Comparison of ENCODE assay signal across 11 cellular contexts in the genomic region with DNA sequence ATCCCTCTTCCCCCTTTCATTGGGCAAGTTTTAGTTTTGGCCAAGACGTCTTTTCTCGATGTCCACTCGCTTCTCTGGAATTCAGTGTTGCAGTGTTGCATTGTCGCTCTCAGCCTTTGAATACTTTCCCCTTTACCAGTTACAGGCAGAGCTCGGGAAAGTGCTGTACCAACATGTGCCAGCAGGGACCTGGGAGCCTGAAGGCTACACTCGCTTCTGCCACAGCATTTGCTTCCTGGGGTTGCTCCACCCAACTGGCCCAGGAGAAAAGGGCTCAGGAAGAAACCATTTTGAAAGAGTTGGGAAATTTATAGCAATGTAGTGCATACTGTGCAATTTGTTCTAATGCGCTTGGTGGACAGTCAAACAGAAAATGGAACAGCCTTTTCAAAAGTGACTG.
DNase-seq lines count a peak whose midpoint lies in the region; ATAC-seq and TF ChIP-seq lines count a peak whose summit lies in the region.
"Had no signal": no experiment of that assay in that cellular context is flagged by ENCODE, and none has a peak within 500 bp of the region (broad histone marks: within the 10 kb centered on the region; RNA-seq: fewer than 3 reads in every experiment).

No MANE protein-coding gene starts in this region.

- ATAC-seq in DND-41 (ENCODE audit: insufficient read depth, low read depth) (no peak), HG03139 (IDR thresholded peaks at IDR 0.05; ENCODE audit: unreplicated experiment) (no peak), esophagus mucosa (no peak)
- ATAC-seq: left colon had no signal

- H4K20me1 ChIP-seq in DND-41 (ENCODE audit: insufficient read depth, low read length): no peaks in the 10 kb centered on the region

- DNase-seq in DND-41: peak; percentile 8
- peak; percentile 42 for DNase-seq in HEK293T (ENCODE audit: extremely low spot score)
- DNase-seq in RPMI7951 (ENCODE audit: low read depth): peak; percentile 24
- peak; percentile 82 for DNase-seq in islet precursor cell
- DNase-seq in spleen: no peak
- DNase-seq: aorta, erythroblast, left colon had no signal

- H3K4me2 ChIP-seq in DND-41 (ENCODE audit: insufficient read depth, low read length): no peak overlapping the region

- no peaks in the 10 kb centered on the region for H3K79me2 ChIP-seq in DND-41 (ENCODE audit: insufficient read depth, low read length)

- H3K4me1 ChIP-seq in DND-41 (ENCODE audit: insufficient read depth, low read length) (no peaks in the 10 kb centered on the region), spleen (no peaks in the 10 kb centered on the region)

- H3K4me3 ChIP-seq in DND-41 (ENCODE audit: low read depth in 1 of 2, low read length in 2 of 2): no peak overlapping the region
- H3K4me3 ChIP-seq in spleen: no peak overlapping the region

- H3K27ac ChIP-seq in DND-41 (ENCODE audit: low read length) (no peak overlapping the region), spleen (no peak overlapping the region)
- H3K27ac ChIP-seq: RWPE1 had no signal

- 61 to 76% (median 66%) methylated on average over 7 of the region's 7 CpGs for WGBS in spleen, 5 donors

- H3K27me3 ChIP-seq in DND-41 (ENCODE audit: insufficient read depth, low read length, poor library complexity) (peaks cover 3% of the 10 kb centered on the region), spleen (replicated peaks in 1 of 7) (peaks cover 0 to 35% (median 0%) of the 10 kb centered on the region in 7 donors)

- POLR2A ChIA-PET in HEK293T (lab: Yijun Ruan, JAX): no interaction called here

- H3K36me3 ChIP-seq in DND-41 (ENCODE audit: insufficient read depth, low read length) (no peaks in the 10 kb centered on the region), spleen (no peaks in the 10 kb centered on the region)

- TF ChIP-seq POLR2A in spleen (IDR thresholded peaks at IDR 0.05): no peak

- intact Hi-C loops in spleen (cut with DNase I; ENCODE audit: low total_unique reads): no loop called here

- TF ChIP-seq CTCF in DND-41 (IDR thresholded peaks at IDR 0.05; ENCODE audit: borderline replicate concordance, extremely low read depth, low read length, poor library complexity, severe bottlenecking) (peak; percentile 37), spleen (IDR thresholded peaks at IDR 0.05 in 8 of 11, conservative IDR thresholded peaks at IDR 0.05 in 3 of 11) (no peak)

- H3K9me3 ChIP-seq in DND-41 (ENCODE audit: insufficient read depth, low read length, severe bottlenecking) (no peaks in the 10 kb centered on the region), spleen (no peaks in the 10 kb centered on the region)

- no peak overlapping the region for H2AFZ ChIP-seq in DND-41 (ENCODE audit: low read depth, low read length)

- no peak overlapping the region for H3K9ac ChIP-seq in DND-41 (ENCODE audit: low read depth, low read length)

- CTCF ChIA-PET in HEK293T (lab: Yijun Ruan, JAX): interaction anchor here (1.3 kb wide), 1 partner anchor 26 kb away, joined by 3 read pairs; no protein-coding TSS in a partner anchor

TF ChIP-seq in HEK293T, 16 proteins besides CTCF, POLR2A, EP300 and RAD21:
- TF ChIP-seq CTBP1 (IDR thresholded peaks at IDR 0.05; ENCODE audit: borderline replicate concordance) (no peak), BHLHE40 (IDR thresholded peaks at IDR 0.05; ENCODE audit: borderline replicate concordance) (no peak), FOXM1 (IDR thresholded peaks at IDR 0.05; ENCODE audit: borderline replicate concordance) (no peak), NFRKB (IDR thresholded peaks at IDR 0.05) (no peak), ZNF384 (IDR thresholded peaks at IDR 0.05) (no peak), PKNOX1 (IDR thresholded peaks at IDR 0.05) (no peak), L3MBTL2 (conservative IDR thresholded peaks at IDR 0.05) (no peak), FOXA1 (IDR thresholded peaks at IDR 0.05) (no peak), TARDBP (IDR thresholded peaks at IDR 0.05) (no peak), FOXK2 (IDR thresholded peaks at IDR 0.05) (no peak), SP1 (IDR thresholded peaks at IDR 0.05) (no peak), LEF1 (IDR thresholded peaks at IDR 0.05; ENCODE audit: borderline replicate concordance) (no peak), ELF4 (IDR thresholded peaks at IDR 0.05) (no peak), SUZ12 (IDR thresholded peaks at IDR 0.05) (no peak)
